Comparison of ENCODE assay signal across 28 cellular contexts in the genomic region with DNA sequence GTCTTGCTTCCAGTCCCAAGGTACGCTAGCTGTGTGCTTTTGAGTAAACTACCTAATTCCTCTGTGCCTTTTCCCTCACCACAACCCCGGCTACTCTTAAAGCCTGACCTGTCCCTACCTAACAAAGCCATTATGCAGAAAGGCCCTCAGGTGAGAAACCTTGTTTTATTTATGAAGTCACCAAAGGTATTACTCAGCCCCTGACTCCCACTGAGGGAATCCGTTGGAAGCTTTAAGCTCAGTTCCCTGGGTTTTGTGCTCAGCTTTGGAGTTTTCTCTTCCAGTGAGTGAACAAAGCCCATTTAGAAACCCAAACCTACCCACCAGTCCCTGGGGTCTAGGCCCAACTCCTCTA.
DNase-seq lines count a peak whose midpoint lies in the region; FAIRE-seq and TF ChIP-seq lines count a peak whose summit lies in the region.
"Had no signal": no experiment of that assay in that cellular context is flagged by ENCODE, and none has a peak within 500 bp of the region (broad histone marks: within the 10 kb centered on the region; RNA-seq: fewer than 3 reads in every experiment).

No MANE protein-coding gene starts in this region.

- peaks cover 4% of the 10 kb centered on the region for H3K36me3 Mint-ChIP-seq in endodermal cell (ENCODE audit: low read depth)
- H3K36me3 Mint-ChIP-seq in activated naive CD4-positive, alpha-beta T cell treated with anti-CD3 and anti-CD28 coated beads, Interleukin-2, amount 10 ng/mL, durations not matched to agents 7 days and 5 days: no peaks in the 10 kb centered on the region
- H3K36me3 Mint-ChIP-seq: CD8-positive, alpha-beta T cell had no signal

- TF ChIP-seq POLR2A in Peyer's patch (IDR thresholded peaks at IDR 0.05): no peak
- TF ChIP-seq POLR2A in H54 (IDR thresholded peaks at IDR 0.05; ENCODE audit: low read depth, low read length): no peak

- peaks cover 56% of the 10 kb centered on the region for H3K4me1 Mint-ChIP-seq in endodermal cell
- H3K4me1 Mint-ChIP-seq in activated naive CD4-positive, alpha-beta T cell treated with anti-CD3 and anti-CD28 coated beads, Interleukin-2, amount 10 ng/mL, durations not matched to agents 7 days and 5 days: peaks cover 2% of the 10 kb centered on the region
- H3K4me1 Mint-ChIP-seq: central memory CD8-positive, alpha-beta T cell had no signal

- DNase-seq in Peyer's patch (no peak), endodermal cell (no peak), medulla oblongata (ENCODE audit: extremely low spot score) (peak; percentile 7), NCI-H146 (lab: John Stamatoyannopoulos, UW) (no peak), germinal center (ENCODE audit: low spot score) (no peak), H54 (ENCODE audit: insufficient read length, low spot score) (no peak)
- DNase-seq in activated naive CD4-positive, alpha-beta T cell treated with anti-CD3 and anti-CD28 coated beads, Interleukin-2, amount 10 ng/mL, durations not matched to agents 7 days and 5 days: no peak
- DNase-seq: activated naive CD4-positive, alpha-beta T cell treated with anti-CD3 and anti-CD28 coated beads, Interleukin-2, amount 50 U/mL, for 16 hours; activated T-cell treated with anti-CD3 and anti-CD28 coated beads, Interleukin-2, amount 50 U/mL, for 48 hours; AML-193; CD8-positive, alpha-beta T cell; effector CD4-positive, alpha-beta T cell; GF-D8; Karpas-422; NCI-H187; NCI-H2227 treated with DMSO at 0.1 percent for 48 hours; NCI-H82; OCI-M1; psoas muscle; SIG-M5; stimulated activated naive CD4-positive, alpha-beta T cell; tibial artery had no signal

- no peaks in the 10 kb centered on the region for H3K9me3 Mint-ChIP-seq in endodermal cell
- peaks cover under 1% of the 10 kb centered on the region for H3K9me3 Mint-ChIP-seq in activated naive CD4-positive, alpha-beta T cell treated with anti-CD3 and anti-CD28 coated beads, Interleukin-2, amount 10 ng/mL, durations not matched to agents 7 days and 5 days
- H3K9me3 Mint-ChIP-seq: CD8-positive, alpha-beta T cell; central memory CD8-positive, alpha-beta T cell; neural crest cell had no signal

- no peak overlapping the region for H3K4me3 Mint-ChIP-seq in endodermal cell
- H3K4me3 Mint-ChIP-seq in activated naive CD4-positive, alpha-beta T cell treated with anti-CD3 and anti-CD28 coated beads, Interleukin-2, amount 10 ng/mL, durations not matched to agents 7 days and 5 days: no peak overlapping the region
- H3K4me3 Mint-ChIP-seq: CD8-positive, alpha-beta T cell; central memory CD8-positive, alpha-beta T cell; neural crest cell had no signal

- peak overlapping the region; percentile 52 for H3K27ac Mint-ChIP-seq in endodermal cell
- H3K27ac Mint-ChIP-seq in activated naive CD4-positive, alpha-beta T cell treated with anti-CD3 and anti-CD28 coated beads, Interleukin-2, amount 10 ng/mL, durations not matched to agents 7 days and 5 days: no peak overlapping the region
- H3K27ac Mint-ChIP-seq: CD8-positive, alpha-beta T cell had no signal

- H3K27me3 Mint-ChIP-seq in endodermal cell (ENCODE audit: insufficient read depth): no peaks in the 10 kb centered on the region
- H3K27me3 Mint-ChIP-seq in activated naive CD4-positive, alpha-beta T cell treated with anti-CD3 and anti-CD28 coated beads, Interleukin-2, amount 10 ng/mL, durations not matched to agents 7 days and 5 days: peaks cover 8% of the 10 kb centered on the region

- H3K36me3 ChIP-seq in Peyer's patch (no peaks in the 10 kb centered on the region), endodermal cell (ENCODE audit: control insufficient read depth, insufficient read depth, low read length) (no peaks in the 10 kb centered on the region)
- H3K36me3 ChIP-seq: left lung, tibial artery had no signal

- H3K4me1 ChIP-seq in Peyer's patch: peaks cover 0 to 14% (median 0%) of the 10 kb centered on the region in 4 donors
- H3K4me1 ChIP-seq in endodermal cell (ENCODE audit: control insufficient read depth, insufficient read depth, low read length): peaks cover 41% of the 10 kb centered on the region
- H3K4me1 ChIP-seq: psoas muscle had no signal

- H3K27ac ChIP-seq in Peyer's patch: peak overlapping the region in 3 of 4 donors; percentile 35 to 73 (median 71)
- no peak overlapping the region for H3K27ac ChIP-seq in endodermal cell (ENCODE audit: low read depth, low read length)
- H3K27ac ChIP-seq in temporal lobe (ENCODE audit: low read depth, low read length): peak overlapping the region; percentile 57
- H3K27ac ChIP-seq: psoas muscle, tibial artery had no signal

- CTCF ChIA-PET in activated naive CD4-positive, alpha-beta T cell treated with anti-CD3 and anti-CD28 coated beads, Interleukin-2, amount 10 ng/mL, durations not matched to agents 7 days and 5 days (lab: Charles Lee): no interaction called here

- H3K9me3 ChIP-seq in Peyer's patch (no peaks in the 10 kb centered on the region), endodermal cell (ENCODE audit: control insufficient read depth, low read length) (no peaks in the 10 kb centered on the region)
- H3K9me3 ChIP-seq: left lung, psoas muscle, tibial artery had no signal

- H3K9ac ChIP-seq in endodermal cell (ENCODE audit: extremely low read depth, low read length, poor library complexity, severe bottlenecking): no peak overlapping the region

- H3K4me3 ChIP-seq in Peyer's patch (no peak overlapping the region), endodermal cell (ENCODE audit: low read length) (no peak overlapping the region)
- H3K4me3 ChIP-seq: left lung, psoas muscle, tibial artery had no signal

- no peaks in the 10 kb centered on the region for H3K27me3 ChIP-seq in Peyer's patch
- H3K27me3 ChIP-seq in endodermal cell (ENCODE audit: control insufficient read depth, insufficient read depth, low read length, poor library complexity, severe bottlenecking): no peaks in the 10 kb centered on the region
- H3K27me3 ChIP-seq: left lung, tibial artery had no signal

- 50 to 63% methylated on average over 2 to 3 of the region's 3 CpGs for WGBS in endodermal cell (ENCODE audit: insufficient coverage in 1 of 2, insufficient read length in 1 of 2), 2 experiments

- FAIRE-seq in H54 (lab: Jason Lieb, UNC): no peak
- FAIRE-seq: HTR-8/SVneo, small intestine had no signal

- no peak for TF ChIP-seq CTCF in Peyer's patch (IDR thresholded peaks at IDR 0.05)
- no peak for TF ChIP-seq CTCF in endodermal cell (conservative IDR thresholded peaks at IDR 0.05)
